8 cellular contexts compared by ENCODE assay signal in genomic region chr16:80526418-80527061, GRCh38. TPM values are rescaled to one million over a fixed set of nuclear protein-coding genes. Genes with fewer than 3 reads are reported as not detected.
DNase-seq lines count a peak whose midpoint lies in the region; ATAC-seq, FAIRE-seq and TF ChIP-seq lines count a peak whose summit lies in the region.

No MANE protein-coding gene starts in this region.

- H3K4me1 ChIP-seq in OCI-LY7 (ENCODE audit: insufficient read depth, low read length, poor library complexity, severe bottlenecking): no peaks in the 10 kb centered on the region
- peaks cover 0 to 8% (median 4%) of the 10 kb centered on the region in 3 donors for H3K4me1 ChIP-seq in pancreas

- H3K27ac ChIP-seq in OCI-LY7 (ENCODE audit: low read depth, low read length, poor library complexity, severe bottlenecking) (no peak overlapping the region), pancreas (no peak overlapping the region)

- peak; percentile 76 for DNase-seq in activated CD8-positive, alpha-beta memory T cell treated with anti-CD3 and anti-CD28 coated beads for 24 hours
- DNase-seq in activated CD8-positive, alpha-beta memory T cell treated with anti-CD3 and anti-CD28 coated beads, Interleukin-2, amount 50 U/mL, for 48 hours: no peak
- DNase-seq in OCI-LY7 (ENCODE audit: low spot score) (peak; percentile 64), fibroblast of peridontal ligament (ENCODE audit: extremely low read depth) (peak; percentile 77), pancreas (peak in 3 of 6 donors; percentile 10 to 50 (median 27)), NCI-H446 treated with DMSO at 0.1 percent for 48 hours (lab: John Stamatoyannopoulos, UW) (no peak)
- DNase-seq in activated T-cell treated with anti-CD3 and anti-CD28 coated beads, Interleukin-2, amount 50 U/mL, for 48 hours: peak; percentile 60 to 69

- POLR2A ChIA-PET in OCI-LY7 (lab: Charles Lee): interaction anchor here (0.5 to 0.6 kb wide), 2 partner anchors 188 to 1792 kb away, joined by 3 to 4 read pairs; no protein-coding TSS in a partner anchor

- H3K9me2 ChIP-seq in OCI-LY7 (ENCODE audit: insufficient read depth, low read length): no peaks in the 10 kb centered on the region

- H2AFZ ChIP-seq in OCI-LY7 (ENCODE audit: low read length): no peak overlapping the region

- H3K4me2 ChIP-seq in OCI-LY7 (ENCODE audit: low read length): no peak overlapping the region

- CTCF ChIA-PET in OCI-LY7 (lab: Charles Lee; ENCODE audit: unreplicated experiment): interaction anchor here (1.0 kb wide), 1 partner anchor 16 kb away, joined by 3 read pairs; no protein-coding TSS in a partner anchor

- TF ChIP-seq CTCF in OCI-LY7 (conservative IDR thresholded peaks at IDR 0.05; ENCODE audit: low read length) (peak; percentile 94), pancreas (IDR thresholded peaks at IDR 0.05) (peak; percentile 59 to 86 (median 77))

- H3K4me3 ChIP-seq in OCI-LY7 (ENCODE audit: low read depth, low read length, poor library complexity, severe bottlenecking): no peak overlapping the region
- no peak overlapping the region for H3K4me3 ChIP-seq in pancreas

- ATAC-seq in HG03103 (IDR thresholded peaks at IDR 0.05; ENCODE audit: low read depth, unreplicated experiment): peak; percentile 65
- peak; percentile 61 to 97 (median 92) for ATAC-seq in pancreas

- no peaks in the 10 kb centered on the region for H4K20me1 ChIP-seq in OCI-LY7 (ENCODE audit: insufficient read depth, low read length)

- no peaks in the 10 kb centered on the region for H3K27me3 ChIP-seq in pancreas

- no peaks in the 10 kb centered on the region for H3K79me2 ChIP-seq in OCI-LY7 (ENCODE audit: insufficient read depth, low read depth, low read length)

- peak; percentile 93 for FAIRE-seq in pancreas (lab: Jason Lieb, UNC)

- H3K36me3 ChIP-seq in OCI-LY7 (ENCODE audit: insufficient read depth, low read length): no peaks in the 10 kb centered on the region
- no peaks in the 10 kb centered on the region for H3K36me3 ChIP-seq in pancreas

- BruUV-seq in OCI-LY7 (replicated peaks; lab: Mats Ljungman, UMichigan): no TSS peak

- H3K9me3 ChIP-seq in OCI-LY7 (ENCODE audit: low read length) (no peaks in the 10 kb centered on the region), pancreas (no peaks in the 10 kb centered on the region)

- intact Hi-C loops in OCI-LY7 (cut with micrococcal nuclease; ENCODE audit: unreplicated experiment) (loop anchor here (1.0 kb wide), 1 partner anchor 298 kb away; no protein-coding TSS in a partner anchor), pancreas (cut with DNase I) (no loop called here)

- 18 to 21% methylated on average over 6 of the region's 6 CpGs for WGBS in pancreas, 2 donors

RNA-seq across cellular contexts. Expression of gene DYNLRB2, which starts 14.3 kb away (rescaled TPM):
- total RNA-seq in OCI-LY7 (2014; rRNA removed; shearing (Covaris generic)): not detected in 2 replicates
- total RNA-seq in OCI-LY7 (2022): not detected in 2 replicates
- total RNA-seq in pancreas: 1 to 10 TPM in 1 of 6 donors, under 1 TPM in 3, not detected in 2; 0.35 to 2.0 (median 0.57) TPM
- polyA plus RNA-seq in pancreas: 1 to 10 TPM; 1.4 to 5.5 TPM

Comparison
In these comparisons a context has a peak if more than half of its experiments do, and no peak if none do; other contexts are left out.
1. DNase-seq: peak in activated CD8-positive, alpha-beta memory T cell treated with anti-CD3 and anti-CD28 coated beads for 24 hours (single experiment), OCI-LY7 (single experiment), activated T-cell treated with anti-CD3 and anti-CD28 coated beads, Interleukin-2, amount 50 U/mL, for 48 hours (2 of 2) and fibroblast of peridontal ligament (single experiment); none in activated CD8-positive, alpha-beta memory T cell treated with anti-CD3 and anti-CD28 coated beads, Interleukin-2, amount 50 U/mL, for 48 hours (single experiment) and NCI-H446 treated with DMSO at 0.1 percent for 48 hours (single experiment).